ENCODE assay signal across 1 cellular context in the genomic region with DNA sequence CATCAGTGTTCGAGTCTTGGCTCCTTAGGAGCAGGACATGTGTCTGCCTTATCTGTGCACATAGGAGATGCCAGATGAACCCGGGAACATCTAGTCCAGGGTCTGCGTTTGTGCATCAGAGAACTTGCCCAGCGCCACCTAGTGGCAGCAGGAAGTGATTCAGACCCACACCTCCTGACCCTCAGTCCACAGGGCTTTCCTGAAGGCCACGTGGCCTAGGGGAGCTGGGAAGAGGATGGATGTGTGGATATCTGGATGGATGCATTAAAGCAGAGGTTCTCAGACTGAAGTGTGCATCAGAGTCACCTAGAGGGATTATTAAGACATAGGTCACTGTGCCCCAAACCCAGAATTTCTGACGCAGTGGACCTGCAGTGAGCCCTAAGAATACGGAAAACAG.
TF ChIP-seq lines count a peak whose summit lies in the region.

No MANE protein-coding gene starts in this region.

TF ChIP-seq in H1, 55 proteins besides CTCF, POLR2A, EP300 and RAD21:
- TF ChIP-seq CBX5 (IDR thresholded peaks at IDR 0.05; ENCODE audit: low read depth, low read length) (no peak), KDM1A (IDR thresholded peaks at IDR 0.05; ENCODE audit: borderline replicate concordance, low read length) (no peak), SP2 (IDR thresholded peaks at IDR 0.05; ENCODE audit: low read length) (no peak), BCL11A (IDR thresholded peaks at IDR 0.05; ENCODE audit: low read depth in 2 of 2, low read length in 2 of 2) (no peak), HDAC2 (IDR thresholded peaks at IDR 0.05; ENCODE audit: borderline replicate concordance in 1 of 2, low read depth in 2 of 2, low read length in 2 of 2) (no peak), EGR1 (IDR thresholded peaks at IDR 0.05; ENCODE audit: borderline replicate concordance, low read depth, low read length) (no peak; the same call in 1 of the 2 replicates), TCF12 (IDR thresholded peaks at IDR 0.05; ENCODE audit: low read depth, low read length) (no peak), SRF (IDR thresholded peaks at IDR 0.05; ENCODE audit: low read depth, low read length) (no peak), CREB1 (IDR thresholded peaks at IDR 0.05) (0 out of 2 replicates have a peak, but pooled peaks have one; percentile 35), TEAD4 (IDR thresholded peaks at IDR 0.05; ENCODE audit: low read depth, low read length) (no peak), CEBPB (IDR thresholded peaks at IDR 0.05; ENCODE audit: low read depth, low read length) (no peak), SIRT6 (IDR thresholded peaks at IDR 0.05; ENCODE audit: low read length) (no peak), NANOG (IDR thresholded peaks at IDR 0.05; ENCODE audit: insufficient read depth, low read depth, low read length, poor library complexity, severe bottlenecking) (no peak), ASH2L (IDR thresholded peaks at IDR 0.05; ENCODE audit: low read length) (no peak)
- TF ChIP-seq, protein P1, sequence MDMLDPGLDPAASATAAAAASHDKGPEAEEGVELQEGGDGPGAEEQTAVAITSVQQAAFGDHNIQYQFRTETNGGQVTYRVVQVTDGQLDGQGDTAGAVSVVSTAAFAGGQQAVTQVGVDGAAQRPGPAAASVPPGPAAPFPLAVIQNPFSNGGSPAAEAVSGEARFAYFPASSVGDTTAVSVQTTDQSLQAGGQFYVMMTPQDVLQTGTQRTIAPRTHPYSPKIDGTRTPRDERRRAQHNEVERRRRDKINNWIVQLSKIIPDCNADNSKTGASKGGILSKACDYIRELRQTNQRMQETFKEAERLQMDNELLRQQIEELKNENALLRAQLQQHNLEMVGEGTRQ (IDR thresholded peaks at IDR 0.05; ENCODE audit: low read length), result 0 out of 2 replicates have a peak, but pooled peaks have one; percentile 5
- TF ChIP-seq, protein P2, sequence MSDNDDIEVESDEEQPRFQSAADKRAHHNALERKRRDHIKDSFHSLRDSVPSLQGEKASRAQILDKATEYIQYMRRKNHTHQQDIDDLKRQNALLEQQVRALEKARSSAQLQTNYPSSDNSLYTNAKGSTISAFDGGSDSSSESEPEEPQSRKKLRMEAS (IDR thresholded peaks at IDR 0.05), result peak; percentile 71
- TF ChIP-seq, protein P3, sequence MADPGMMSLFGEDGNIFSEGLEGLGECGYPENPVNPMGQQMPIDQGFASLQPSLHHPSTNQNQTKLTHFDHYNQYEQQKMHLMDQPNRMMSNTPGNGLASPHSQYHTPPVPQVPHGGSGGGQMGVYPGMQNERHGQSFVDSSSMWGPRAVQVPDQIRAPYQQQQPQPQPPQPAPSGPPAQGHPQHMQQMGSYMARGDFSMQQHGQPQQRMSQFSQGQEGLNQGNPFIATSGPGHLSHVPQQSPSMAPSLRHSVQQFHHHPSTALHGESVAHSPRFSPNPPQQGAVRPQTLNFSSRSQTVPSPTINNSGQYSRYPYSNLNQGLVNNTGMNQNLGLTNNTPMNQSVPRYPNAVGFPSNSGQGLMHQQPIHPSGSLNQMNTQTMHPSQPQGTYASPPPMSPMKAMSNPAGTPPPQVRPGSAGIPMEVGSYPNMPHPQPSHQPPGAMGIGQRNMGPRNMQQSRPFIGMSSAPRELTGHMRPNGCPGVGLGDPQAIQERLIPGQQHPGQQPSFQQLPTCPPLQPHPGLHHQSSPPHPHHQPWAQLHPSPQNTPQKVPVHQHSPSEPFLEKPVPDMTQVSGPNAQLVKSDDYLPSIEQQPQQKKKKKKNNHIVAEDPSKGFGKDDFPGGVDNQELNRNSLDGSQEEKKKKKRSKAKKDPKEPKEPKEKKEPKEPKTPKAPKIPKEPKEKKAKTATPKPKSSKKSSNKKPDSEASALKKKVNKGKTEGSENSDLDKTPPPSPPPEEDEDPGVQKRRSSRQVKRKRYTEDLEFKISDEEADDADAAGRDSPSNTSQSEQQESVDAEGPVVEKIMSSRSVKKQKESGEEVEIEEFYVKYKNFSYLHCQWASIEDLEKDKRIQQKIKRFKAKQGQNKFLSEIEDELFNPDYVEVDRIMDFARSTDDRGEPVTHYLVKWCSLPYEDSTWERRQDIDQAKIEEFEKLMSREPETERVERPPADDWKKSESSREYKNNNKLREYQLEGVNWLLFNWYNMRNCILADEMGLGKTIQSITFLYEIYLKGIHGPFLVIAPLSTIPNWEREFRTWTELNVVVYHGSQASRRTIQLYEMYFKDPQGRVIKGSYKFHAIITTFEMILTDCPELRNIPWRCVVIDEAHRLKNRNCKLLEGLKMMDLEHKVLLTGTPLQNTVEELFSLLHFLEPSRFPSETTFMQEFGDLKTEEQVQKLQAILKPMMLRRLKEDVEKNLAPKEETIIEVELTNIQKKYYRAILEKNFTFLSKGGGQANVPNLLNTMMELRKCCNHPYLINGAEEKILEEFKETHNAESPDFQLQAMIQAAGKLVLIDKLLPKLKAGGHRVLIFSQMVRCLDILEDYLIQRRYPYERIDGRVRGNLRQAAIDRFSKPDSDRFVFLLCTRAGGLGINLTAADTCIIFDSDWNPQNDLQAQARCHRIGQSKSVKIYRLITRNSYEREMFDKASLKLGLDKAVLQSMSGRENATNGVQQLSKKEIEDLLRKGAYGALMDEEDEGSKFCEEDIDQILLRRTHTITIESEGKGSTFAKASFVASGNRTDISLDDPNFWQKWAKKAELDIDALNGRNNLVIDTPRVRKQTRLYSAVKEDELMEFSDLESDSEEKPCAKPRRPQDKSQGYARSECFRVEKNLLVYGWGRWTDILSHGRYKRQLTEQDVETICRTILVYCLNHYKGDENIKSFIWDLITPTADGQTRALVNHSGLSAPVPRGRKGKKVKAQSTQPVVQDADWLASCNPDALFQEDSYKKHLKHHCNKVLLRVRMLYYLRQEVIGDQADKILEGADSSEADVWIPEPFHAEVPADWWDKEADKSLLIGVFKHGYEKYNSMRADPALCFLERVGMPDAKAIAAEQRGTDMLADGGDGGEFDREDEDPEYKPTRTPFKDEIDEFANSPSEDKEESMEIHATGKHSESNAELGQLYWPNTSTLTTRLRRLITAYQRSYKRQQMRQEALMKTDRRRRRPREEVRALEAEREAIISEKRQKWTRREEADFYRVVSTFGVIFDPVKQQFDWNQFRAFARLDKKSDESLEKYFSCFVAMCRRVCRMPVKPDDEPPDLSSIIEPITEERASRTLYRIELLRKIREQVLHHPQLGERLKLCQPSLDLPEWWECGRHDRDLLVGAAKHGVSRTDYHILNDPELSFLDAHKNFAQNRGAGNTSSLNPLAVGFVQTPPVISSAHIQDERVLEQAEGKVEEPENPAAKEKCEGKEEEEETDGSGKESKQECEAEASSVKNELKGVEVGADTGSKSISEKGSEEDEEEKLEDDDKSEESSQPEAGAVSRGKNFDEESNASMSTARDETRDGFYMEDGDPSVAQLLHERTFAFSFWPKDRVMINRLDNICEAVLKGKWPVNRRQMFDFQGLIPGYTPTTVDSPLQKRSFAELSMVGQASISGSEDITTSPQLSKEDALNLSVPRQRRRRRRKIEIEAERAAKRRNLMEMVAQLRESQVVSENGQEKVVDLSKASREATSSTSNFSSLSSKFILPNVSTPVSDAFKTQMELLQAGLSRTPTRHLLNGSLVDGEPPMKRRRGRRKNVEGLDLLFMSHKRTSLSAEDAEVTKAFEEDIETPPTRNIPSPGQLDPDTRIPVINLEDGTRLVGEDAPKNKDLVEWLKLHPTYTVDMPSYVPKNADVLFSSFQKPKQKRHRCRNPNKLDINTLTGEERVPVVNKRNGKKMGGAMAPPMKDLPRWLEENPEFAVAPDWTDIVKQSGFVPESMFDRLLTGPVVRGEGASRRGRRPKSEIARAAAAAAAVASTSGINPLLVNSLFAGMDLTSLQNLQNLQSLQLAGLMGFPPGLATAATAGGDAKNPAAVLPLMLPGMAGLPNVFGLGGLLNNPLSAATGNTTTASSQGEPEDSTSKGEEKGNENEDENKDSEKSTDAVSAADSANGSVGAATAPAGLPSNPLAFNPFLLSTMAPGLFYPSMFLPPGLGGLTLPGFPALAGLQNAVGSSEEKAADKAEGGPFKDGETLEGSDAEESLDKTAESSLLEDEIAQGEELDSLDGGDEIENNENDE (IDR thresholded peaks at IDR 0.05; ENCODE audit: insufficient replicate concordance, low read length), result no peak
- TF ChIP-seq, protein P4, sequence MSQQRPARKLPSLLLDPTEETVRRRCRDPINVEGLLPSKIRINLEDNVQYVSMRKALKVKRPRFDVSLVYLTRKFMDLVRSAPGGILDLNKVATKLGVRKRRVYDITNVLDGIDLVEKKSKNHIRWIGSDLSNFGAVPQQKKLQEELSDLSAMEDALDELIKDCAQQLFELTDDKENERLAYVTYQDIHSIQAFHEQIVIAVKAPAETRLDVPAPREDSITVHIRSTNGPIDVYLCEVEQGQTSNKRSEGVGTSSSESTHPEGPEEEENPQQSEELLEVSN (IDR thresholded peaks at IDR 0.05), result no peak
TF ChIP-seq in H1: peak in this region for 3.
